In the genomic region with DNA sequence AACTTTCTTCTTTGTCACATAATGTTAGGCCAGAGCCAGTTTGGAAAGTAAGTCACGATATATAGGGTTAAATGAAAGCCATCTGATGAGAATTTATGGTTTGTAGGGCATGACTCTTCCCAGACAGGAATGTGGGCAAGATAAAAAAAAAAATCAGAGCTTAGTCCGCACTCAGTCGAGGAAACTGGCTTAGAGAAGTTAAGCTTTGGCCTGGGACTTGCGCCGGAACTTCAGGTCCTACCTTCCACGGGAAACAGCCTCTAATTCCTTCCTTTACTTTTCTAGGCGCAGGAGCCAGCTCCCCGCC, we compare ENCODE assay signal across 8 cellular contexts. TPM values are rescaled to one million over a fixed set of nuclear protein-coding genes. Genes with fewer than 3 reads are reported as not detected.
DNase-seq lines count a peak whose midpoint lies in the region; ATAC-seq, FAIRE-seq and TF ChIP-seq lines count a peak whose summit lies in the region.

No MANE protein-coding gene starts in this region.

- peaks cover 0 to 15% of the 10 kb centered on the region in 2 donors for H3K4me1 ChIP-seq in kidney (ENCODE audit: control insufficient read depth in 1 of 2, insufficient read depth in 1 of 2, low read depth in 1 of 2, low read length in 2 of 2)

- no peak for FAIRE-seq in kidney (lab: Jason Lieb, UNC)

- H3K36me3 ChIP-seq in kidney (ENCODE audit: control insufficient read depth in 1 of 2, insufficient read depth in 2 of 2, low read length in 2 of 2): no peaks in the 10 kb centered on the region

- TF ChIP-seq CTCF in kidney (IDR thresholded peaks at IDR 0.05; ENCODE audit: borderline replicate concordance, extremely low read depth, insufficient read depth): no peak

- DNase-seq in T-helper 2 cell treated with Interferon-gamma antibody and Interleukin-4, amounts not matched to agents 5 μg/mL and 100 μg/mL, for 36 hours (ENCODE audit: low spot score): no peak
- no peak for DNase-seq in T-helper 2 cell
- DNase-seq in activated naive CD8-positive, alpha-beta T cell treated with anti-CD3 and anti-CD28 coated beads, Interleukin-2, amount 50 U/mL, for 24 hours: no peak
- no peak for DNase-seq in kidney
- no peak for DNase-seq in substantia nigra (lab: John Stamatoyannopoulos, UW)
- DNase-seq in retina: no peak

- H3K27ac Mint-ChIP-seq in T-helper 2 cell treated with Interferon-gamma antibody and Interleukin-4, amounts not matched to agents 5 μg/mL and 100 μg/mL, for 36 hours: peak overlapping the region; percentile 83
- H3K27ac Mint-ChIP-seq in activated naive CD8-positive, alpha-beta T cell treated with anti-CD3 and anti-CD28 coated beads, Interleukin-2, amount 50 U/mL, for 24 hours: peak overlapping the region; percentile 92

- no peaks in the 10 kb centered on the region for H3K9me3 ChIP-seq in kidney (ENCODE audit: control insufficient read depth in 1 of 2, low read length in 2 of 2)

- H3K4me3 ChIP-seq in kidney (ENCODE audit: low read length in 2 of 2): peak overlapping the region; percentile 95 to 98

- H3K27ac ChIP-seq in kidney (ENCODE audit: low read depth in 2 of 2, low read length in 2 of 2): peak overlapping the region in 1 of 2 donors; percentile 98
- H3K27ac ChIP-seq in substantia nigra (ENCODE audit: low read depth, low read length, poor library complexity, severe bottlenecking): peak overlapping the region; percentile 96

- peak overlapping the region; percentile 70 to 97 for H3K9ac ChIP-seq in kidney (ENCODE audit: low read length in 2 of 2)

- H3K27me3 Mint-ChIP-seq in T-helper 2 cell treated with Interferon-gamma antibody and Interleukin-4, amounts not matched to agents 5 μg/mL and 100 μg/mL, for 36 hours (ENCODE audit: low read depth): no peaks in the 10 kb centered on the region
- no peaks in the 10 kb centered on the region for H3K27me3 Mint-ChIP-seq in activated naive CD8-positive, alpha-beta T cell treated with anti-CD3 and anti-CD28 coated beads, Interleukin-2, amount 50 U/mL, for 24 hours

- H3K4me1 Mint-ChIP-seq in T-helper 2 cell treated with Interferon-gamma antibody and Interleukin-4, amounts not matched to agents 5 μg/mL and 100 μg/mL, for 36 hours (ENCODE audit: low read depth): peaks cover 29% of the 10 kb centered on the region
- peaks cover 44% of the 10 kb centered on the region for H3K4me1 Mint-ChIP-seq in activated naive CD8-positive, alpha-beta T cell treated with anti-CD3 and anti-CD28 coated beads, Interleukin-2, amount 50 U/mL, for 24 hours

- peak overlapping the region; percentile 92 for H3K4me3 Mint-ChIP-seq in T-helper 2 cell treated with Interferon-gamma antibody and Interleukin-4, amounts not matched to agents 5 μg/mL and 100 μg/mL, for 36 hours
- H3K4me3 Mint-ChIP-seq in activated naive CD8-positive, alpha-beta T cell treated with anti-CD3 and anti-CD28 coated beads, Interleukin-2, amount 50 U/mL, for 24 hours: peak overlapping the region; percentile 89

- intact Hi-C loops in kidney (cut with DNase I): no loop called here

- no peaks in the 10 kb centered on the region for H3K9me3 Mint-ChIP-seq in T-helper 2 cell treated with Interferon-gamma antibody and Interleukin-4, amounts not matched to agents 5 μg/mL and 100 μg/mL, for 36 hours
- H3K9me3 Mint-ChIP-seq in activated naive CD8-positive, alpha-beta T cell treated with anti-CD3 and anti-CD28 coated beads, Interleukin-2, amount 50 U/mL, for 24 hours: no peaks in the 10 kb centered on the region

- H3K36me3 Mint-ChIP-seq in T-helper 2 cell treated with Interferon-gamma antibody and Interleukin-4, amounts not matched to agents 5 μg/mL and 100 μg/mL, for 36 hours (ENCODE audit: low read depth): peaks cover 18% of the 10 kb centered on the region
- peaks cover 33% of the 10 kb centered on the region for H3K36me3 Mint-ChIP-seq in activated naive CD8-positive, alpha-beta T cell treated with anti-CD3 and anti-CD28 coated beads, Interleukin-2, amount 50 U/mL, for 24 hours (ENCODE audit: low read depth)

- ATAC-seq in activated naive CD8-positive, alpha-beta T cell treated with anti-CD3 and anti-CD28 coated beads, Interleukin-2, amount 50 U/mL, for 24 hours: no peak
- ATAC-seq in HG02852 (IDR thresholded peaks at IDR 0.05; ENCODE audit: unreplicated experiment): no peak
- ATAC-seq in HG02571 (IDR thresholded peaks at IDR 0.05; ENCODE audit: unreplicated experiment): no peak

RNA-seq across cellular contexts. Expression of gene DDX31, which starts 0.5 kb away (rescaled TPM):
- total RNA-seq in kidney: 27.6 TPM
- polyA plus RNA-seq in kidney (ENCODE audit: insufficient read depth, low read depth, low replicate concordance): 6.4 TPM

RNA-seq across cellular contexts. Expression of gene GTF3C4, which starts 1.0 kb away (rescaled TPM):
- 21.0 TPM for total RNA-seq in kidney
- 3.7 TPM for polyA plus RNA-seq in kidney (ENCODE audit: insufficient read depth, low read depth, low replicate concordance)
